ENCODE assay signal across 10 cellular contexts in the genomic region with DNA sequence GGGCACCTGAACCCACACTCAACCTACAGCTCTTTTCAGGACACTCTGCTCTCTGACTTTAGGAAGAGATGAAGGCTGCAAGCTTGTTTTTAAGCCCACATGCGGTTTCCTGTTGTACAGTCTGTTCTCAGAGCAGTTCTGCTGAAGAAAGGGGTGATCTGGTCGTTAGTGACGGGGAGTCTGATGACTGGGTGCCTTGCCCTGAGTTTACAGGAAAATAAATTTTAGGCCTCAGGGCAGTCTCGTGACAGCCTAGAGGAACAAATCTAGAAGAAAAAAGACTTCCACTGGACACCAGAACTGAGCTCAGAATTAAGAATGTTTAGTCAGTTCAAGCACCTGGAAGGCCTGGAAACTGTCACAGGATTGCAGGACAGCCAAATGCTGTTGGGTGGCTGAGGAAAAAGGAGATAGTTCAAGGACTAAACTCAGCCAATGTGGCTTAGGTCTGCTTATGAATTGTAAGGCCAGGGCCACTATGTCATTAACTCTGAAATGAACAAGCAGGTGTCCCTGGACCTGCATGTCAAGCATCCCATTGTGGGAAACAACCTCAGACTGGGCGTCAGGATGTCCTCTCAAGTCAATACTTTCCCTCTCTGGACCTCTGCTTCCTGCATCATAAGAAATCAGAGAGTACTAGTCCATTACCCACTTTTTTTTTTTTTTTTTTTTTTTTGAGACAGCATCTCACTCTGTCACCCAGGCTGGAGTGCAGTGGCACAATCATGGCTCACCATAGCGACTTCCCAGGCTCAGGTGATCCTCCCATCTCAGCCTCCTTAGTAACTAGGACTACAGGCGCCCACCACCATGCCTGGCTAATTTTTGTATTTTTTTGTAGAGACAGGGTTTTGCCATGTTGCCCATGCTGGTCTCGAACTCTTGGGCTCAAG. TPM values are rescaled to one million over a fixed set of nuclear protein-coding genes. Genes with fewer than 3 reads are reported as not detected.
A peak's percentile ranks its signal among the peaks of the same experiment; 100 is the strongest.
DNase-seq lines count a peak whose midpoint lies in the region; ATAC-seq, FAIRE-seq and TF ChIP-seq lines count a peak whose summit lies in the region.
"Had no signal": no experiment of that assay in that cellular context is flagged by ENCODE, and none has a peak within 500 bp of the region (broad histone marks: within the 10 kb centered on the region; RNA-seq: fewer than 3 reads in every experiment).

No MANE protein-coding gene starts in this region.

- no TSS peak for BruUV-seq in HepG2 (replicated peaks; lab: Mats Ljungman, UMichigan)

- TF ChIP-seq CTCF in liver (IDR thresholded peaks at IDR 0.05; ENCODE audit: low read depth, low read length, missing input control) (no peak), HepG2 (CRISPR knock-in tag; IDR thresholded peaks at IDR 0.05) (no peak), uterus (IDR thresholded peaks at IDR 0.05) (no peak)

- ATAC-seq in HepG2 (no peak), GM21515 (IDR thresholded peaks at IDR 0.05; ENCODE audit: unreplicated experiment) (no peak)
- ATAC-seq: body of pancreas had no signal

- TF ChIP-seq POLR2A in HepG2 (IDR thresholded peaks at IDR 0.05; ENCODE audit: insufficient read depth in 1 of 2, low read depth in 2 of 2, low read length in 2 of 2) (no peak), uterus (IDR thresholded peaks at IDR 0.05) (no peak)

- peak overlapping the region; percentile 58 for H3K4me3 Mint-ChIP-seq in activated naive CD8-positive, alpha-beta T cell treated with anti-CD3 and anti-CD28 coated beads for 36 hours

- peaks cover 74% of the 10 kb centered on the region for H3K4me1 Mint-ChIP-seq in activated naive CD8-positive, alpha-beta T cell treated with anti-CD3 and anti-CD28 coated beads for 36 hours

- H3K9ac ChIP-seq in liver (ENCODE audit: low read depth in 1 of 2, low read length in 2 of 2) (peak overlapping the region in 1 of 2 donors; percentile 28), HepG2 (ENCODE audit: insufficient read depth, low read depth, low read length) (no peak overlapping the region)

- no peaks in the 10 kb centered on the region for H3K9me3 Mint-ChIP-seq in activated naive CD8-positive, alpha-beta T cell treated with anti-CD3 and anti-CD28 coated beads for 36 hours

- H3K36me3 Mint-ChIP-seq in activated naive CD8-positive, alpha-beta T cell treated with anti-CD3 and anti-CD28 coated beads for 36 hours: peaks cover 33% of the 10 kb centered on the region

- H3K27ac Mint-ChIP-seq in activated naive CD8-positive, alpha-beta T cell treated with anti-CD3 and anti-CD28 coated beads for 36 hours: peak overlapping the region; percentile 99

- H3K27me3 ChIP-seq in liver (ENCODE audit: control insufficient read depth in 4 of 4, insufficient read depth in 4 of 4, low read length in 3 of 4) (no peaks in the 10 kb centered on the region), HepG2 (ENCODE audit: control insufficient read depth in 1 of 2, insufficient read depth in 2 of 2, low read length in 2 of 2) (no peaks in the 10 kb centered on the region), muscle layer of duodenum (ENCODE audit: low read depth, low read length) (no peaks in the 10 kb centered on the region), uterus (no peaks in the 10 kb centered on the region)
- H3K27me3 ChIP-seq: body of pancreas had no signal

- H3K4me3 ChIP-seq in liver (ENCODE audit: low read depth in 1 of 3, low read length in 3 of 3) (no peak overlapping the region), HepG2 (replicated peaks in 1 of 3; ENCODE audit: insufficient read depth in 1 of 3, low read depth in 2 of 3, low read length in 3 of 3) (no peak overlapping the region), muscle layer of duodenum (ENCODE audit: low read depth in 1 of 2, low read length in 2 of 2) (no peak overlapping the region), uterus (no peak overlapping the region)
- H3K4me3 ChIP-seq: body of pancreas had no signal

- H3K9me3 ChIP-seq in liver (ENCODE audit: control insufficient read depth in 4 of 4, low read length in 3 of 4) (no peaks in the 10 kb centered on the region), HepG2 (ENCODE audit: low read length) (no peaks in the 10 kb centered on the region), muscle layer of duodenum (ENCODE audit: control insufficient read depth in 1 of 2, low read length in 2 of 2) (no peaks in the 10 kb centered on the region), uterus (no peaks in the 10 kb centered on the region)
- H3K9me3 ChIP-seq: body of pancreas had no signal

- TF ChIP-seq RAD21 in liver (IDR thresholded peaks at IDR 0.05): no peak
- no peak for TF ChIP-seq RAD21 in HepG2 (CRISPR knock-in tag; IDR thresholded peaks at IDR 0.05)

- no peak overlapping the region for H2AFZ ChIP-seq in HepG2 (ENCODE audit: low read length)

- peaks cover 0 to 2% (median under 1%) of the 10 kb centered on the region in 4 donors for H3K36me3 ChIP-seq in liver (ENCODE audit: control insufficient read depth in 4 of 4, insufficient read depth in 3 of 4, low read depth in 1 of 4, low read length in 3 of 4)
- H3K36me3 ChIP-seq in HepG2 (replicated peaks in 1 of 2; ENCODE audit: control insufficient read depth in 1 of 2, insufficient read depth in 2 of 2, low read length in 2 of 2): no peaks in the 10 kb centered on the region
- peaks cover 39 to 56% of the 10 kb centered on the region in 2 donors for H3K36me3 ChIP-seq in muscle layer of duodenum (ENCODE audit: control insufficient read depth in 1 of 2, insufficient read depth in 2 of 2, low read length in 2 of 2)
- H3K36me3 ChIP-seq in uterus: no peaks in the 10 kb centered on the region

- H3K27me3 Mint-ChIP-seq in activated naive CD8-positive, alpha-beta T cell treated with anti-CD3 and anti-CD28 coated beads for 36 hours: no peaks in the 10 kb centered on the region

- TF ChIP-seq EP300 in HepG2 (IDR thresholded peaks at IDR 0.05; ENCODE audit: low read depth in 2 of 2, low read length in 2 of 2) (no peak), HepG2 (CRISPR knock-in tag; IDR thresholded peaks at IDR 0.05; ENCODE audit: borderline replicate concordance) (no peak)

- CTCF ChIA-PET in HepG2 (lab: Yijun Ruan, JAX; ENCODE audit: low intra/inter-chr PET ratio, low total read pairs): no interaction called here

- H3K4me1 ChIP-seq in liver (ENCODE audit: control insufficient read depth in 4 of 4, insufficient read depth in 4 of 4, low read length in 3 of 4) (peaks cover 0 to 13% (median 4%) of the 10 kb centered on the region in 4 donors), HepG2 (ENCODE audit: insufficient read depth, low read length) (peaks cover 46% of the 10 kb centered on the region), muscle layer of duodenum (ENCODE audit: control insufficient read depth in 1 of 2, insufficient read depth in 2 of 2, low read length in 2 of 2) (peaks cover 20 to 34% of the 10 kb centered on the region in 2 donors), uterus (peaks cover 0 to 15% of the 10 kb centered on the region in 2 donors)

- POLR2A ChIA-PET in HepG2 (lab: Yijun Ruan, JAX): interaction anchor here (0.6 kb wide), 1 partner anchor 127 kb away, joined by 3 read pairs; a partner anchor contains a TSS

- H4K20me1 ChIP-seq in HepG2 (ENCODE audit: insufficient read depth, low read length): no peaks in the 10 kb centered on the region

- FAIRE-seq in HepG2 (lab: Jason Lieb, UNC): no peak

- no peaks in the 10 kb centered on the region for H3K79me2 ChIP-seq in HepG2 (ENCODE audit: insufficient read depth, low read length)

- in situ Hi-C loops in HepG2 (cut with HindIII; ENCODE audit: extremely low pct_ligation_motif_present, low pct_unique_long_range_greater_than_20kb): no loop called here

- intact Hi-C loops in HepG2 (cut with micrococcal nuclease; ENCODE audit: unreplicated experiment): no loop called here
- intact Hi-C loops in uterus (cut with DNase I; ENCODE audit: low total_unique reads): no loop called here

- no peak overlapping the region for H3K4me2 ChIP-seq in HepG2 (ENCODE audit: low read depth, low read length)

- DNase-seq in HepG2 (ENCODE audit: low spot score): no peak
- peak; percentile 58 for DNase-seq in activated naive CD8-positive, alpha-beta T cell treated with anti-CD3 and anti-CD28 coated beads for 36 hours
- DNase-seq in uterus: peak in 1 of 2 donors; percentile 32
- no peak for DNase-seq in NCI-H1436 (lab: John Stamatoyannopoulos, UW)
- DNase-seq in NCI-H226: no peak
- DNase-seq: NCI-H2029 had no signal

- peak overlapping the region; percentile 30 to 44 for H3K27ac ChIP-seq in liver (ENCODE audit: low read depth in 1 of 2, low read length in 2 of 2)
- no peak overlapping the region for H3K27ac ChIP-seq in HepG2 (ENCODE audit: extremely low read length, insufficient read depth, low read length)
- peak overlapping the region; percentile 62 for H3K27ac ChIP-seq in muscle layer of duodenum (ENCODE audit: low read length)
- peak overlapping the region; percentile 1 to 100 for H3K27ac ChIP-seq in uterus

- 78% methylated on average over 8 of the region's 8 CpGs for WGBS in liver
- WGBS in HepG2 (ENCODE audit: low lambda C conversion rate): 81% methylated on average over 8 of the region's 8 CpGs

RNA-seq across cellular contexts. Expression of a gene that starts 5.7 kb away (rescaled TPM):
- 1 to 10 TPM; 7.3 to 7.8 TPM for total RNA-seq in liver
- 1 to 10 TPM; 3.1 to 4.7 TPM for polyA plus RNA-seq in liver
- 0.44 and 1.3 TPM in 2 replicates for total RNA-seq in HepG2 (2016; rRNA removed; fragmentation: Illumina TruSeq; extraction: Trizol)
- 0.26 and 0.30 TPM in 2 replicates for total RNA-seq in HepG2 (2016; cell fraction: cytosol; rRNA removed; fragmentation: Illumina TruSeq; extraction: Trizol; ENCODE audit: low read depth)
- total RNA-seq in HepG2 (2016; cell fraction: insoluble cytoplasmic fraction; rRNA removed; fragmentation: Illumina TruSeq; extraction: Trizol): 0.49 and 1.3 TPM in 2 replicates
- 0.34 and 0.41 TPM in 2 replicates for total RNA-seq in HepG2 (2016; cell fraction: membrane; rRNA removed; fragmentation: Illumina TruSeq; extraction: Trizol)
- total RNA-seq in HepG2 (2016; cell fraction: nucleus; rRNA removed; fragmentation: Illumina TruSeq; extraction: Trizol): 1.5 and 2.0 TPM in 2 replicates
- polyA plus RNA-seq in HepG2 (2011; rRNA removed): 2.5 and 5.3 TPM in 2 replicates
- 2.4 and 5.0 TPM in 2 replicates for polyA plus RNA-seq in HepG2 (2011; cell fraction: cytosol; rRNA removed)
- polyA plus RNA-seq in HepG2 (2011; cell fraction: nucleus; rRNA removed): 2.3 and 4.8 TPM in 2 replicates
- polyA plus RNA-seq in HepG2 (2012): 4.8 and 7.6 TPM in 2 replicates
- 0.06 and 0.11 TPM in 2 replicates for polyA plus RNA-seq in HepG2 (2016; cell fraction: cytosol; fragmentation: Illumina TruSeq; extraction: Trizol; ENCODE audit: low read depth)
- 0.21 and 0.38 TPM in 2 replicates for polyA plus RNA-seq in HepG2 (2016; cell fraction: insoluble cytoplasmic fraction; fragmentation: Illumina TruSeq; extraction: Trizol; ENCODE audit: low read depth)
- polyA plus RNA-seq in HepG2 (2016; cell fraction: membrane; fragmentation: Illumina TruSeq; extraction: Trizol; ENCODE audit: low read depth): 0.10 and 0.14 TPM in 2 replicates
- polyA plus RNA-seq in HepG2 (2016; cell fraction: nucleus; fragmentation: Illumina TruSeq; extraction: Trizol; ENCODE audit: insufficient read depth, low read depth): 1.7 and 2.4 TPM in 2 replicates
- polyA minus RNA-seq in HepG2 (2011; rRNA and poly(A)+ RNA removed; ENCODE audit: low replicate concordance): 2.1 and 3.8 TPM in 2 replicates
- 2.0 and 4.0 TPM in 2 replicates for polyA minus RNA-seq in HepG2 (2011; cell fraction: cytosol; rRNA and poly(A)+ RNA removed)
- polyA minus RNA-seq in HepG2 (2011; cell fraction: nucleus; rRNA and poly(A)+ RNA removed): 2.1 and 4.0 TPM in 2 replicates
- 10 to 100 TPM; 10.7 to 11.3 TPM for total RNA-seq in activated naive CD8-positive, alpha-beta T cell treated with anti-CD3 and anti-CD28 coated beads for 36 hours
- 10 to 100 TPM; 12.7 to 35.1 (median 24.7) TPM for total RNA-seq in uterus

RNA-seq across cellular contexts. Expression of a gene that starts 59.5 kb away (rescaled TPM):
- 10 to 100 TPM; 11.0 to 13.5 TPM for total RNA-seq in liver
- 1 to 10 TPM; 3.8 to 9.3 TPM for polyA plus RNA-seq in liver
- 30.4 and 30.5 TPM in 2 replicates for total RNA-seq in HepG2 (2016; rRNA removed; fragmentation: Illumina TruSeq; extraction: Trizol)
- 6.2 and 6.9 TPM in 2 replicates for total RNA-seq in HepG2 (2016; cell fraction: cytosol; rRNA removed; fragmentation: Illumina TruSeq; extraction: Trizol; ENCODE audit: low read depth)
- 28.0 and 31.0 TPM in 2 replicates for total RNA-seq in HepG2 (2016; cell fraction: insoluble cytoplasmic fraction; rRNA removed; fragmentation: Illumina TruSeq; extraction: Trizol)
- 20.4 and 21.7 TPM in 2 replicates for total RNA-seq in HepG2 (2016; cell fraction: membrane; rRNA removed; fragmentation: Illumina TruSeq; extraction: Trizol)
- total RNA-seq in HepG2 (2016; cell fraction: nucleus; rRNA removed; fragmentation: Illumina TruSeq; extraction: Trizol): 32.1 and 34.3 TPM in 2 replicates
- 24.9 and 26.6 TPM in 2 replicates for polyA plus RNA-seq in HepG2 (2011; rRNA removed)
- polyA plus RNA-seq in HepG2 (2011; cell fraction: cytosol; rRNA removed): 16.9 and 18.6 TPM in 2 replicates
- 45.4 and 58.3 TPM in 2 replicates for polyA plus RNA-seq in HepG2 (2011; cell fraction: nucleus; rRNA removed)
- 25.7 and 29.3 TPM in 2 replicates for polyA plus RNA-seq in HepG2 (2012)
- polyA plus RNA-seq in HepG2 (2016; cell fraction: cytosol; fragmentation: Illumina TruSeq; extraction: Trizol; ENCODE audit: low read depth): 3.1 and 3.4 TPM in 2 replicates
- 32.9 and 37.5 TPM in 2 replicates for polyA plus RNA-seq in HepG2 (2016; cell fraction: insoluble cytoplasmic fraction; fragmentation: Illumina TruSeq; extraction: Trizol; ENCODE audit: low read depth)
- 11.6 and 11.7 TPM in 2 replicates for polyA plus RNA-seq in HepG2 (2016; cell fraction: membrane; fragmentation: Illumina TruSeq; extraction: Trizol; ENCODE audit: low read depth)
- polyA plus RNA-seq in HepG2 (2016; cell fraction: nucleus; fragmentation: Illumina TruSeq; extraction: Trizol; ENCODE audit: insufficient read depth, low read depth): 45.6 and 49.3 TPM in 2 replicates
- polyA minus RNA-seq in HepG2 (2011; rRNA and poly(A)+ RNA removed; ENCODE audit: low replicate concordance): 47.7 and 108 TPM in 2 replicates
- 27.9 and 30.8 TPM in 2 replicates for polyA minus RNA-seq in HepG2 (2011; cell fraction: cytosol; rRNA and poly(A)+ RNA removed)
- 54.1 and 54.8 TPM in 2 replicates for polyA minus RNA-seq in HepG2 (2011; cell fraction: nucleus; rRNA and poly(A)+ RNA removed)
- total RNA-seq in activated naive CD8-positive, alpha-beta T cell treated with anti-CD3 and anti-CD28 coated beads for 36 hours: 10 to 100 TPM; 35.3 to 36.3 TPM
- total RNA-seq in uterus: 10 to 100 TPM in 3 of 4 donors, 1 to 10 TPM in 1; 9.2 to 38.8 (median 25.1) TPM
